8 cellular contexts compared by ENCODE assay signal in the genomic region with DNA sequence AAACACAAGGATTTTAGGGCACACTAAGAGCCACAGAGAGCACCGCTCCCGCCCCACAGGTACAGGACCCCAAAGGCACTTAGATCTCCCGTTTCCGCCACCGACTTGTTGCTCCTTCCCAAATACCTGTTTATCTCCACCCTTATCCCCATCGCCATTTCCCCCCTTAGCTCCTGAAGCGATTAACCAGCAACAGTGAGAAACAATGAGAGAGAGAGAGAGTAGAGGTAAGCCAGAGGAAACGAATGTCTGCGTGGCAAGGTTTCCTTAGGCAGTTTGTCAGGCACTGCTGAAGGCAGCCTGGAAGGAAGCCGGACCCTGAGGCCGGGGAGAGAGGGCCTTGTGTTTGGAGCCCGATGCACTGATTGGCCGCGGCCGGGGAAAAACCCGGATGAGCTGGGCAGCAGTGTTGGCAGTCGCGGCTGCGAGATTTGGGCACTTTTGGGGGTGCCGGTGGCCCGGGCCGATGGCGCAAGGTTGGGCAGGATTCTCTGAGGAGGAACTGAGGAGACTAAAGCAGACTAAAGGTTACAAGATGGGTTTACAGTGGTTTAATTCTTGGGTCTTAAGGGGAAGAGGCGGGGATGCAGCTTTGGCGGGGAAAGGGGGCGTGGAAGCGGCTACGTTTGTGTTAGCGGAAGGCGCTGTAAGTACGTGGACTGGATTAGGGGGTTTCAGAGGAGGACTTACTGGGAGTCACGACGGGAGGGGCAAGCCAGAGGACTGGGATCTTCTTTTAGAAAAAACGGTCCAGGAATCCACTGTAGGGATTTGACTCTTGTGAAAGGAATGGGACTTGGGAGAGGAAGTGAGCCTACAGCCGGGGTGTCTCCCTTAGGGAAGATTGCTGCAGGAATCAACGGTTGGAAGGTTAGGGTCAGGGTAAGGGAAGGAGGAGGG. TPM values are rescaled to one million over a fixed set of nuclear protein-coding genes. Genes with fewer than 3 reads are reported as not detected.
A peak's percentile ranks its signal among the peaks of the same experiment; 100 is the strongest.
DNase-seq lines count a peak whose midpoint lies in the region; ATAC-seq, FAIRE-seq and TF ChIP-seq lines count a peak whose summit lies in the region.

TSS of gene GORAB (plus strand) at position 409 of the 900 bp plus-strand sequence. CDS start at position 467, 58 bp downstream.

- peaks cover 6% of the 10 kb centered on the region; the same call in 1 of the 2 replicates for H3K4me1 ChIP-seq in Caco-2
- no peaks in the 10 kb centered on the region for H3K4me1 ChIP-seq in NT2/D1 (ENCODE audit: insufficient read depth, insufficient read length)
- peaks cover 14% of the 10 kb centered on the region for H3K4me1 ChIP-seq in endothelial cell of umbilical vein (ENCODE audit: control insufficient read depth, extremely low read depth, insufficient read depth, low read length)

- no peak within 1 kb of the TSS for H3K27ac Mint-ChIP-seq in Caco-2 (ENCODE audit: unreplicated experiment)
- no peak within 1 kb of the TSS for H3K27ac Mint-ChIP-seq in mesothelial cell of epicardium

- CTCF ChIA-PET in Caco-2 (lab: Charles Lee) (interaction anchor here (0.5 kb wide), 1 partner anchor 276 kb away, joined by 3 read pairs; no protein-coding TSS in a partner anchor), endothelial cell of umbilical vein (lab: Charles Lee) (interaction anchor here (1.8 kb wide), 1 partner anchor 157 kb away, joined by 4 read pairs; no protein-coding TSS in a partner anchor)

- H3K4me2 ChIP-seq in endothelial cell of umbilical vein (ENCODE audit: insufficient read depth, low read length) = peak within 1 kb of the TSS; percentile 94

- no peaks in the 10 kb centered on the region for H3K9me1 ChIP-seq in endothelial cell of umbilical vein (replicated peaks; ENCODE audit: control insufficient read depth, extremely low read depth, insufficient read depth, low read length)

- H3K36me3 Mint-ChIP-seq in Caco-2 (ENCODE audit: insufficient read depth, unreplicated experiment) (no peaks in the 10 kb centered on the region), mesothelial cell of epicardium (no peaks in the 10 kb centered on the region)

- H3K9me3 ChIP-seq in Caco-2 (no peaks in the 10 kb centered on the region), NT2/D1 (ENCODE audit: insufficient read depth, low read length) (no peaks in the 10 kb centered on the region), endothelial cell of umbilical vein (replicated peaks; ENCODE audit: control insufficient read depth, insufficient read depth, low read length) (no peaks in the 10 kb centered on the region)

- H3K4me1 Mint-ChIP-seq in Caco-2 (ENCODE audit: low read depth, unreplicated experiment) (no peaks in the 10 kb centered on the region), mesothelial cell of epicardium (no peaks in the 10 kb centered on the region)

- peaks cover 29% of the 10 kb centered on the region for H3K79me2 ChIP-seq in endothelial cell of umbilical vein (ENCODE audit: control insufficient read depth, insufficient read depth, low read length)

- H3K9ac ChIP-seq in NT2/D1 (ENCODE audit: insufficient read length, low read depth) (peak within 1 kb of the TSS; percentile 96), endothelial cell of umbilical vein (replicated peaks; ENCODE audit: extremely low read depth, insufficient read depth, low read length) (peak within 1 kb of the TSS; percentile 99)

- no peaks in the 10 kb centered on the region for H4K20me1 ChIP-seq in endothelial cell of umbilical vein (replicated peaks; ENCODE audit: control insufficient read depth, extremely low read depth, insufficient read depth, low read length)

- no peaks in the 10 kb centered on the region for H3K9me3 Mint-ChIP-seq in Caco-2 (ENCODE audit: unreplicated experiment)
- no peaks in the 10 kb centered on the region for H3K9me3 Mint-ChIP-seq in mesothelial cell of epicardium

- peak within 1 kb of the TSS; percentile 87 for H3K27ac ChIP-seq in endothelial cell of umbilical vein (ENCODE audit: insufficient read depth, low read depth, low read length)

- FAIRE-seq in endothelial cell of umbilical vein (lab: Jason Lieb, UNC) = peak; percentile 70

- TF ChIP-seq CTCF in Caco-2 (IDR thresholded peaks at IDR 0.05; ENCODE audit: insufficient read depth in 1 of 2, low read depth in 1 of 2, low read length in 1 of 2, severe bottlenecking in 1 of 2, unreplicated experiment in 1 of 2) = no peak
- TF ChIP-seq CTCF in endothelial cell of umbilical vein (IDR thresholded peaks at IDR 0.05; ENCODE audit: extremely low read depth in 1 of 2, insufficient read depth in 1 of 2, low read depth in 1 of 2, low read length in 2 of 2) = no peak
- TF ChIP-seq CTCF in mesothelial cell of epicardium (IDR thresholded peaks at IDR 0.05; ENCODE audit: unreplicated experiment) = no peak

- H2AFZ ChIP-seq in endothelial cell of umbilical vein (ENCODE audit: low read depth, low read length) = peak within 1 kb of the TSS; percentile 85

- DNase-seq in Caco-2 (peak; percentile 90 to 91), HT1080 (ENCODE audit: low read depth) (peak; percentile 92), NT2/D1 (ENCODE audit: low read depth, low spot score) (peak; percentile 93), endothelial cell of umbilical vein (ENCODE audit: low read depth, low spot score) (peak; percentile 94), mesothelial cell of epicardium (ENCODE audit: low spot score in 2 of 2, unreplicated experiment in 2 of 2) (peak; percentile 76 to 88)
- DNase-seq in activated CD8-positive, alpha-beta memory T cell treated with anti-CD3 and anti-CD28 coated beads, Interleukin-2, amount 50 U/mL, for 1 hour (ENCODE audit: extremely low read depth) = peak; percentile 56
- DNase-seq in stimulated activated CD8-positive, alpha-beta memory T cell treated with anti-CD3 and anti-CD28 coated beads, Interleukin-15, amount 100 ng/mL, for 48 hours (ENCODE audit: low read depth in 2 of 2) = peak; percentile 81

- POLR2A ChIA-PET in Caco-2 (lab: Charles Lee) (interaction anchor here (0.7 kb wide), 1 partner anchor 300 kb away, joined by 3 read pairs; no protein-coding TSS in a partner anchor), endothelial cell of umbilical vein (lab: Charles Lee) (interaction anchor here (0.6 to 1.2 kb wide), 4 partner anchors 9 to 104 kb away, joined by 3 read pairs; no protein-coding TSS in a partner anchor)

- H3K4me3 ChIP-seq in Caco-2 (ENCODE audit: low read depth, low read length) (peak within 1 kb of the TSS; percentile 71), NT2/D1 (ENCODE audit: insufficient read length, low read depth) (peak within 1 kb of the TSS; percentile 76), endothelial cell of umbilical vein (replicated peaks in 1 of 3; ENCODE audit: insufficient read depth in 1 of 3, low read depth in 1 of 3, low read length in 3 of 3) (peak within 1 kb of the TSS; percentile 50 to 78 (median 65))

- no TSS peak for BruUV-seq in Caco-2 (replicated peaks; lab: Mats Ljungman, UMichigan)
- BruUV-seq in endothelial cell of umbilical vein (replicated peaks; lab: Mats Ljungman, UMichigan) = no TSS peak

- intact Hi-C loops in Caco-2 (cut with micrococcal nuclease; ENCODE audit: unreplicated experiment) (no loop called here), endothelial cell of umbilical vein (cut with micrococcal nuclease) (loop anchor here (1.0 to 10.0 kb wide), 6 partner anchors 31 to 640 kb away; partner anchors contain the start of genes KIFAP3 and SCYL3)

- peak; percentile 98 for ATAC-seq in GM21367 (IDR thresholded peaks at IDR 0.05; ENCODE audit: unreplicated experiment)

- dilution Hi-C loops in endothelial cell of umbilical vein (cut with MboI; ENCODE audit: extremely low pct_ligation_motif_present, low sequenced_read_pairs) = no loop called here

- TF ChIP-seq POLR2A in endothelial cell of umbilical vein (IDR thresholded peaks at IDR 0.05; ENCODE audit: low read depth, low read length) = peak; percentile 79

- H3K27me3 ChIP-seq in Caco-2 (replicated peaks; ENCODE audit: control insufficient read depth, insufficient read depth, low read length) = no peaks in the 10 kb centered on the region
- H3K27me3 ChIP-seq in NT2/D1 (ENCODE audit: insufficient read depth, insufficient read length) = no peaks in the 10 kb centered on the region
- H3K27me3 ChIP-seq in endothelial cell of umbilical vein (ENCODE audit: control insufficient read depth in 2 of 2, insufficient read depth in 2 of 2, low read length in 2 of 2) = peaks cover 5 to 12% of the 10 kb centered on the region in 2 experiments

- H3K27me3 Mint-ChIP-seq in Caco-2 (ENCODE audit: insufficient read depth, unreplicated experiment) (peaks cover 6% of the 10 kb centered on the region), mesothelial cell of epicardium (ENCODE audit: low read depth) (no peaks in the 10 kb centered on the region)

- H3K36me3 ChIP-seq in Caco-2 (ENCODE audit: control insufficient read depth, insufficient read depth, low read length) (no peaks in the 10 kb centered on the region), NT2/D1 (ENCODE audit: insufficient read depth, insufficient read length, low read length) (peaks cover 28% of the 10 kb centered on the region), endothelial cell of umbilical vein (ENCODE audit: control insufficient read depth in 2 of 2, extremely low read depth in 1 of 2, insufficient read depth in 2 of 2, low read length in 2 of 2) (no peaks in the 10 kb centered on the region)

- H3K4me3 Mint-ChIP-seq in Caco-2 (ENCODE audit: unreplicated experiment) = no peak within 1 kb of the TSS
- no peak within 1 kb of the TSS for H3K4me3 Mint-ChIP-seq in mesothelial cell of epicardium

TF ChIP-seq in endothelial cell of umbilical vein, 7 proteins besides CTCF, POLR2A, EP300 and RAD21 (continues in another document):
- TF ChIP-seq POLR2AphosphoS5 (IDR thresholded peaks at IDR 0.05; ENCODE audit: insufficient read depth, low read depth, low read length) = peak; percentile 74
- TF ChIP-seq JUN (IDR thresholded peaks at IDR 0.05; ENCODE audit: borderline replicate concordance, insufficient read depth, insufficient read length, low read depth) = no peak
- TF ChIP-seq EZH2 (IDR thresholded peaks at IDR 0.05; ENCODE audit: borderline replicate concordance, low read depth, low read length, severe bottlenecking) = no peak
- TF ChIP-seq MYC (IDR thresholded peaks at IDR 0.05; ENCODE audit: low read depth, low read length) = no peak
- TF ChIP-seq GATA2 (IDR thresholded peaks at IDR 0.05; ENCODE audit: insufficient read depth, insufficient read length, low read depth, low read length) = no peak

RNA-seq across cellular contexts. Expression of gene GORAB, which starts in this region (rescaled TPM):
- total RNA-seq in Caco-2 (2022) (6.5 and 11.0 TPM in 2 replicates), endothelial cell of umbilical vein (6.4 and 7.7 TPM in 2 replicates), mesothelial cell of epicardium (15.7 to 18.4 TPM (median 17.5 TPM) in 3 replicates)
- total RNA-seq in HT1080 (2014; rRNA removed; shearing (Covaris generic)) = 7.1 TPM in 2 replicates
- 9.9 and 10.5 TPM in 2 replicates for polyA plus RNA-seq in HT1080 (2015; cell fraction: cytosol; rRNA removed)
- polyA plus RNA-seq in HT1080 (2015; cell fraction: nucleus; rRNA removed) = 22.7 and 38.6 TPM in 2 replicates
- 3.0 and 4.4 TPM in 2 replicates for polyA plus RNA-seq in endothelial cell of umbilical vein
- polyA plus RNA-seq in endothelial cell of umbilical vein (2011; cell fraction: cytosol; rRNA removed) = 5.4 and 5.6 TPM in 2 replicates
- 31.2 and 43.9 TPM in 2 replicates for polyA plus RNA-seq in endothelial cell of umbilical vein (2011; cell fraction: nucleus; rRNA removed)
- 5.5 and 6.5 TPM in 2 replicates for polyA plus RNA-seq in endothelial cell of umbilical vein (2012)
- 6.8 and 9.3 TPM in 2 replicates for polyA minus RNA-seq in endothelial cell of umbilical vein
- polyA minus RNA-seq in endothelial cell of umbilical vein (2011; cell fraction: cytosol; rRNA and poly(A)+ RNA removed) = 4.2 TPM
- polyA minus RNA-seq in endothelial cell of umbilical vein (2011; cell fraction: nucleus; rRNA and poly(A)+ RNA removed) = 18.8 and 29.2 TPM in 2 replicates

Comparison
In these comparisons a context has a peak if more than half of its experiments do, and no peak if none do; other contexts are left out.
1. Peak in every context shown above with its lines: DNase-seq, ATAC-seq, H3K4me3 ChIP-seq and H3K27ac ChIP-seq.